29 cellular contexts compared by ENCODE assay signal in genomic region chr7:92116949-92117348, GRCh38.
"Had no signal": no experiment of that assay in that cellular context is flagged by ENCODE, and none has a peak within 500 bp of the region (broad histone marks: within the 10 kb centered on the region; RNA-seq: fewer than 3 reads in every experiment).

No MANE protein-coding gene starts in this region.

- FAIRE-seq: small intestine had no signal

- H3K27ac Mint-ChIP-seq: natural killer cell; nephron; stimulated activated effector memory CD8-positive, alpha-beta T cell treated with anti-CD3 and anti-CD28 coated beads, Interleukin-12 subunit alpha, Interleukin-12 subunit beta, amount 100 ng/mL, for 72 hours; stimulated activated naive B cell treated with anti-CD40 and anti-IgM and Interleukin-4, amounts not matched to agents 10 μg/mL and 1 μg/mL and 100 μg/mL, for 72 hours; stimulated activated naive CD8-positive, alpha-beta T cell treated with anti-CD3 and anti-CD28 coated beads, Interleukin-15, Interleukin-2, amounts not matched to agents 100 ng/mL and 50 ng/mL, for 24 hours; type B pancreatic cell had no signal

- H3K4me3 ChIP-seq: psoas muscle, right lobe of liver, sigmoid colon, stomach, thoracic aorta, thyroid gland, transverse colon, upper lobe of right lung, uterus had no signal

- H3K36me3 ChIP-seq: uterus had no signal

- H3K9ac ChIP-seq: parathyroid adenoma had no signal

- H3K4me3 Mint-ChIP-seq: naive B cell; natural killer cell; nephron; neural crest cell; stimulated activated effector memory CD8-positive, alpha-beta T cell treated with anti-CD3 and anti-CD28 coated beads, Interleukin-12 subunit alpha, Interleukin-12 subunit beta, amount 100 ng/mL, for 72 hours; stimulated activated naive B cell treated with anti-CD40 and anti-IgM and Interleukin-4, amounts not matched to agents 10 μg/mL and 1 μg/mL and 100 μg/mL, for 72 hours; stimulated activated naive CD8-positive, alpha-beta T cell treated with anti-CD3 and anti-CD28 coated beads, Interleukin-15, Interleukin-2, amounts not matched to agents 100 ng/mL and 50 ng/mL, for 24 hours; type B pancreatic cell had no signal

- H3K9me3 Mint-ChIP-seq: natural killer cell; neural crest cell; stimulated activated effector memory CD8-positive, alpha-beta T cell treated with anti-CD3 and anti-CD28 coated beads, Interleukin-12 subunit alpha, Interleukin-12 subunit beta, amount 100 ng/mL, for 72 hours; stimulated activated naive B cell treated with anti-CD40 and anti-IgM and Interleukin-4, amounts not matched to agents 10 μg/mL and 1 μg/mL and 100 μg/mL, for 72 hours; stimulated activated naive CD8-positive, alpha-beta T cell treated with anti-CD3 and anti-CD28 coated beads, Interleukin-15, Interleukin-2, amounts not matched to agents 100 ng/mL and 50 ng/mL, for 24 hours; type B pancreatic cell had no signal

- H3K27ac ChIP-seq: neutrophil, parathyroid adenoma, psoas muscle, right lobe of liver, sigmoid colon, stomach, thoracic aorta, thyroid gland, transverse colon, upper lobe of right lung, uterus had no signal

- H3K9me3 ChIP-seq: neutrophil, psoas muscle, right lobe of liver, sigmoid colon, stomach, thoracic aorta, thyroid gland, transverse colon, upper lobe of right lung, uterus had no signal

- H3K4me1 ChIP-seq: parathyroid adenoma, psoas muscle, right lobe of liver, sigmoid colon, thyroid gland, transverse colon, upper lobe of right lung, uterus had no signal

- ATAC-seq: natural killer cell; psoas muscle; right cardiac atrium; right lobe of liver; stimulated activated effector memory CD8-positive, alpha-beta T cell treated with anti-CD3 and anti-CD28 coated beads, Interleukin-12 subunit alpha, Interleukin-12 subunit beta, amount 100 ng/mL, for 72 hours; stimulated activated naive B cell treated with anti-CD40 and anti-IgM and Interleukin-4, amounts not matched to agents 10 μg/mL and 1 μg/mL and 100 μg/mL, for 72 hours; upper lobe of right lung had no signal

- H3K27me3 ChIP-seq: neutrophil, right lobe of liver, sigmoid colon, stomach, thyroid gland, transverse colon, upper lobe of right lung, uterus had no signal

- H2AFZ ChIP-seq: parathyroid adenoma had no signal

- H3K27me3 Mint-ChIP-seq: naive B cell; progenitor cell of endocrine pancreas; stimulated activated naive B cell treated with anti-CD40 and anti-IgM and Interleukin-4, amounts not matched to agents 10 μg/mL and 1 μg/mL and 100 μg/mL, for 72 hours; stimulated activated naive CD8-positive, alpha-beta T cell treated with anti-CD3 and anti-CD28 coated beads, Interleukin-15, Interleukin-2, amounts not matched to agents 100 ng/mL and 50 ng/mL, for 24 hours; type B pancreatic cell had no signal

- DNase-seq: naive B cell; natural killer cell; nucleus accumbens; posterior cingulate gyrus; psoas muscle; right cardiac atrium; right lobe of liver; sigmoid colon; small intestine; stimulated activated CD4-positive, alpha-beta T cell treated with anti-CD3 and anti-CD28 coated beads, Interleukin-15, amount 100 ng/mL, for 24 hours; stimulated activated CD4-positive, alpha-beta T cell treated with anti-CD3 and anti-CD28 coated beads, Interleukin-2, amount 100 ng/mL, for 24 hours; stimulated activated CD4-positive, alpha-beta T cell treated with anti-CD3 and anti-CD28 coated beads, Interleukin-2, amount 100 ng/mL, for 48 hours; stimulated activated CD4-positive, alpha-beta T cell treated with anti-CD3 and anti-CD28 coated beads, Interleukin-4, amount 100 ng/mL, for 24 hours; stimulated activated naive B cell treated with anti-CD40 and anti-IgM and Interleukin-4, amounts not matched to agents 10 μg/mL and 1 μg/mL and 100 μg/mL, for 72 hours; stimulated activated naive CD4-positive, alpha-beta T cell treated with Interleukin-2 at 50 U/mL for 16 hours; stomach; thyroid gland; transverse colon; upper lobe of right lung; uterus had no signal
